In the genomic region with DNA sequence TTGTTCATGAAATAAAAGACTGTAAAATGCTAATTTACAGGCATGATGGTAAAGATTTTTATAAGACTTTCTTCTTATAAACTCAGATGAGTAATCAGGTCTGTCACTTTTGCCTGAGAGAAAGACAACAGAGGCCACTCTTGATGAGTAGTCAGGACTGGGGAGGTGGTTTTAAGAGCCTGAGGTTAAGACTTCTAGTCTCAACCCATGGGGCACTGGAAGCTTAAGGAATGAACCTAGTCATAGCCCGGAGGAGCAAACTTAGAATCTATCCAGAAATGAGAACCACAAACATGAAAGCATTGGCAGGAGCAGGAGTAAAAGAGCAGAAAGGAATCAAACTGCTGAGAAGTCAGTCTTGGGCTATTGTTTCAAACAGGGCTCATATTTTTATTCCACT, we compare ENCODE assay signal across 17 cellular contexts.
"Had no signal": no experiment of that assay in that cellular context is flagged by ENCODE, and none has a peak within 500 bp of the region (broad histone marks: within the 10 kb centered on the region; RNA-seq: fewer than 3 reads in every experiment).

No MANE protein-coding gene starts in this region.

- H3K4me1 ChIP-seq: colonic mucosa, heart right ventricle, suprapubic skin had no signal

- H3K4me1 Mint-ChIP-seq: activated CD8-positive, alpha-beta memory T cell treated with anti-CD3 and anti-CD28 coated beads, Interleukin-2, amount 10 ng/mL, durations not matched to agents 7 days and 5 days; activated naive CD8-positive, alpha-beta T cell treated with anti-CD3 and anti-CD28 coated beads, Interleukin-2, amount 50 U/mL, for 24 hours; naive B cell; T-cell had no signal

- H3K36me3 Mint-ChIP-seq: activated CD8-positive, alpha-beta memory T cell treated with anti-CD3 and anti-CD28 coated beads, Interleukin-2, amount 10 ng/mL, durations not matched to agents 7 days and 5 days; naive B cell; T-cell had no signal

- H3K4me3 Mint-ChIP-seq: activated CD8-positive, alpha-beta memory T cell treated with anti-CD3 and anti-CD28 coated beads, Interleukin-2, amount 10 ng/mL, durations not matched to agents 7 days and 5 days; activated naive CD4-positive, alpha-beta T cell treated with anti-CD3 and anti-CD28 coated beads for 36 hours; activated naive CD8-positive, alpha-beta T cell treated with anti-CD3 and anti-CD28 coated beads, Interleukin-2, amount 50 U/mL, for 24 hours; naive B cell; T-cell had no signal

- ATAC-seq: activated CD8-positive, alpha-beta memory T cell treated with anti-CD3 and anti-CD28 coated beads, Interleukin-2, amount 10 ng/mL, durations not matched to agents 7 days and 5 days; activated naive CD8-positive, alpha-beta T cell treated with anti-CD3 and anti-CD28 coated beads, Interleukin-2, amount 50 U/mL, for 24 hours; heart right ventricle; stimulated activated naive CD8-positive, alpha-beta T cell treated with anti-CD3 and anti-CD28 coated beads, Interleukin-15, Interleukin-2, amounts not matched to agents 100 U/mL and 50 U/mL, for 24 hours; T-cell had no signal

- H3K27me3 ChIP-seq: colonic mucosa, heart right ventricle, suprapubic skin had no signal

- H3K36me3 ChIP-seq: colonic mucosa, heart right ventricle, suprapubic skin, WERI-Rb-1 had no signal

- H3K9me3 Mint-ChIP-seq: activated naive CD4-positive, alpha-beta T cell treated with anti-CD3 and anti-CD28 coated beads for 36 hours; activated naive CD8-positive, alpha-beta T cell treated with anti-CD3 and anti-CD28 coated beads, Interleukin-2, amount 50 U/mL, for 24 hours; activated T-helper 2 cell treated with anti-CD3 and anti-CD28 coated beads, Interferon-gamma antibody, Interleukin-2, Interleukin-4, amounts not matched to agents 10 μg/mL and 5 μg/mL and 100 μg/mL, durations not matched to agents 14 hours and 24 hours and 36 hours; naive B cell had no signal

- H3K27me3 Mint-ChIP-seq: activated CD8-positive, alpha-beta memory T cell treated with anti-CD3 and anti-CD28 coated beads, Interleukin-2, amount 10 ng/mL, durations not matched to agents 7 days and 5 days; T-cell had no signal

- DNase-seq: activated CD4-positive, alpha-beta T cell treated with anti-CD3 and anti-CD28 coated beads, Interleukin-2, amount 50 U/mL, for 48 hours; activated CD8-positive, alpha-beta memory T cell treated with anti-CD3 and anti-CD28 coated beads, Interleukin-2, amount 10 ng/mL, durations not matched to agents 7 days and 5 days; activated naive CD4-positive, alpha-beta T cell treated with anti-CD3 and anti-CD28 coated beads for 36 hours; activated naive CD8-positive, alpha-beta T cell treated with anti-CD3 and anti-CD28 coated beads, Interleukin-2, amount 50 U/mL, for 24 hours; activated T-cell treated with anti-CD3 and anti-CD28 coated beads, Interleukin-2, amount 50 U/mL, for 1 hour; caudate nucleus; colonic mucosa; heart right ventricle; naive B cell; small intestine; stimulated activated naive CD8-positive, alpha-beta T cell treated with anti-CD3 and anti-CD28 coated beads, Interleukin-15, Interleukin-2, amounts not matched to agents 100 U/mL and 50 U/mL, for 24 hours; T-cell; trophoblast cell; WERI-Rb-1 had no signal

- H3K4me3 ChIP-seq: colonic mucosa, heart right ventricle, lung, suprapubic skin had no signal

- H3K27ac Mint-ChIP-seq: activated CD8-positive, alpha-beta memory T cell treated with anti-CD3 and anti-CD28 coated beads, Interleukin-2, amount 10 ng/mL, durations not matched to agents 7 days and 5 days; activated naive CD4-positive, alpha-beta T cell treated with anti-CD3 and anti-CD28 coated beads for 36 hours; activated naive CD8-positive, alpha-beta T cell treated with anti-CD3 and anti-CD28 coated beads, Interleukin-2, amount 50 U/mL, for 24 hours; activated T-helper 2 cell treated with anti-CD3 and anti-CD28 coated beads, Interferon-gamma antibody, Interleukin-2, Interleukin-4, amounts not matched to agents 10 μg/mL and 5 μg/mL and 100 μg/mL, durations not matched to agents 14 hours and 24 hours and 36 hours; naive B cell; T-cell had no signal

- H3K9me3 ChIP-seq: colonic mucosa, heart right ventricle, suprapubic skin had no signal

- H3K27ac ChIP-seq: colonic mucosa, heart right ventricle, suprapubic skin, WERI-Rb-1 had no signal
